Comparison of ENCODE assay signal across 1 cellular context in the genomic region with DNA sequence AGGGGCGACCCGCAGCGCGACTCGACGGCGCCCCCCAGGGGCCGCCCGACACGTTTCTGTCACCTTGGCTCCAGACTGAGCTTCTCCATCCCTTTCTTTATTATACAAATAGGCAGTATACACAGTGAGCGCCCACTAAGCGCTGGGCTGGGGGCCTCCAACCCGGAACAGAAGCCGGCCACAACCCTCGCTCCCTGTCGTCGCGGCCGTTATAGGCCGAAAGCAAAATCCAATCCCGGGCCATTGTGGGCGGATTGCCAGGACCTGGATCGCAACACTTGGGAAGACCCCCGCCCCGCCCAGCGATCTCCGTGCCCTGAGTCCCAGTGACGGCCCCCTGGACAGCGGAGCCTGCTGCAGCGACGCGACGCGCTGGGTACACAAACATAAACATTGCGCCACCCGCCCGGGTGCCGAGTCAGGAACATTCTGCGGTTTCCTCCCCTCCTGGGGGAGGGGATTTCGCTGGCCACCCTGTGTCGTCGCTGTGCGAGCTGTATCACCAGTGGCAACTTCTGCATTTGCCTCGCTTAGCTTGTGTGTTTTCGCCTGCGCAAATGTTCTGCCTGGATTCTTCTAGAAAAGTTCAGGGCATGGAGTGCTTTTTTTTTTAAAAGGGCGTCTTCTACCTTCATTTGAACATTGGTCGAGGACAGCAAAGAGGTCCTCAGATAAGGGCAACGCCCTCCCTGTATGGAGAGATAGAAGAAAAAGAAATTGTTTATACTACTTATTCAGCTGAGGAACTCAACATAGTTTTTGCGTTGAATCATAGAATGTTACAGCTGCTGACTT.
TF ChIP-seq lines count a peak whose summit lies in the region.

No MANE protein-coding gene starts in this region.

TF ChIP-seq in GM12878, 131 proteins besides CTCF, POLR2A, EP300 and RAD21 (continued from another document):
- TF ChIP-seq, protein P1, sequence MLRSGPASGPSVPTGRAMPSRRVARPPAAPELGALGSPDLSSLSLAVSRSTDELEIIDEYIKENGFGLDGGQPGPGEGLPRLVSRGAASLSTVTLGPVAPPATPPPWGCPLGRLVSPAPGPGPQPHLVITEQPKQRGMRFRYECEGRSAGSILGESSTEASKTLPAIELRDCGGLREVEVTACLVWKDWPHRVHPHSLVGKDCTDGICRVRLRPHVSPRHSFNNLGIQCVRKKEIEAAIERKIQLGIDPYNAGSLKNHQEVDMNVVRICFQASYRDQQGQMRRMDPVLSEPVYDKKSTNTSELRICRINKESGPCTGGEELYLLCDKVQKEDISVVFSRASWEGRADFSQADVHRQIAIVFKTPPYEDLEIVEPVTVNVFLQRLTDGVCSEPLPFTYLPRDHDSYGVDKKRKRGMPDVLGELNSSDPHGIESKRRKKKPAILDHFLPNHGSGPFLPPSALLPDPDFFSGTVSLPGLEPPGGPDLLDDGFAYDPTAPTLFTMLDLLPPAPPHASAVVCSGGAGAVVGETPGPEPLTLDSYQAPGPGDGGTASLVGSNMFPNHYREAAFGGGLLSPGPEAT (IDR thresholded peaks at IDR 0.05; ENCODE audit: low read depth) = peak; percentile 54; the same call in 1 of the 2 replicates
- TF ChIP-seq RBBP5 (conservative IDR thresholded peaks at IDR 0.05) = no peak
- peak; percentile 85 for TF ChIP-seq CBFB (IDR thresholded peaks at IDR 0.05; ENCODE audit: low read depth)
- TF ChIP-seq MEF2B (IDR thresholded peaks at IDR 0.05; ENCODE audit: partially characterized antibody, poor library complexity, severe bottlenecking) = peak; percentile 48
- peak; percentile 74 for TF ChIP-seq IKZF1 (conservative IDR thresholded peaks at IDR 0.05)
- peak; percentile 89 for TF ChIP-seq SMARCA5 (IDR thresholded peaks at IDR 0.05)
- peak; percentile 52 for TF ChIP-seq SP1 (IDR thresholded peaks at IDR 0.05; ENCODE audit: low read depth, low read length)
- no peak for TF ChIP-seq SMAD1 (IDR thresholded peaks at IDR 0.05; ENCODE audit: low read depth, partially characterized antibody)
- no peak for TF ChIP-seq SIX5 (IDR thresholded peaks at IDR 0.05; ENCODE audit: low read depth, low read length, severe bottlenecking)
- TF ChIP-seq KLF5 (IDR thresholded peaks at IDR 0.05; ENCODE audit: partially characterized antibody) = no peak
- peak; percentile 57; the same call in 1 of the 2 replicates for TF ChIP-seq POLR2AphosphoS5 (IDR thresholded peaks at IDR 0.05; ENCODE audit: low read length)
- TF ChIP-seq LARP7 (IDR thresholded peaks at IDR 0.05) = peak; percentile 80
- peak; percentile 23; the same call in 1 of the 2 replicates for TF ChIP-seq CREB1 (IDR thresholded peaks at IDR 0.05; ENCODE audit: low read depth)
- TF ChIP-seq, protein P2, sequence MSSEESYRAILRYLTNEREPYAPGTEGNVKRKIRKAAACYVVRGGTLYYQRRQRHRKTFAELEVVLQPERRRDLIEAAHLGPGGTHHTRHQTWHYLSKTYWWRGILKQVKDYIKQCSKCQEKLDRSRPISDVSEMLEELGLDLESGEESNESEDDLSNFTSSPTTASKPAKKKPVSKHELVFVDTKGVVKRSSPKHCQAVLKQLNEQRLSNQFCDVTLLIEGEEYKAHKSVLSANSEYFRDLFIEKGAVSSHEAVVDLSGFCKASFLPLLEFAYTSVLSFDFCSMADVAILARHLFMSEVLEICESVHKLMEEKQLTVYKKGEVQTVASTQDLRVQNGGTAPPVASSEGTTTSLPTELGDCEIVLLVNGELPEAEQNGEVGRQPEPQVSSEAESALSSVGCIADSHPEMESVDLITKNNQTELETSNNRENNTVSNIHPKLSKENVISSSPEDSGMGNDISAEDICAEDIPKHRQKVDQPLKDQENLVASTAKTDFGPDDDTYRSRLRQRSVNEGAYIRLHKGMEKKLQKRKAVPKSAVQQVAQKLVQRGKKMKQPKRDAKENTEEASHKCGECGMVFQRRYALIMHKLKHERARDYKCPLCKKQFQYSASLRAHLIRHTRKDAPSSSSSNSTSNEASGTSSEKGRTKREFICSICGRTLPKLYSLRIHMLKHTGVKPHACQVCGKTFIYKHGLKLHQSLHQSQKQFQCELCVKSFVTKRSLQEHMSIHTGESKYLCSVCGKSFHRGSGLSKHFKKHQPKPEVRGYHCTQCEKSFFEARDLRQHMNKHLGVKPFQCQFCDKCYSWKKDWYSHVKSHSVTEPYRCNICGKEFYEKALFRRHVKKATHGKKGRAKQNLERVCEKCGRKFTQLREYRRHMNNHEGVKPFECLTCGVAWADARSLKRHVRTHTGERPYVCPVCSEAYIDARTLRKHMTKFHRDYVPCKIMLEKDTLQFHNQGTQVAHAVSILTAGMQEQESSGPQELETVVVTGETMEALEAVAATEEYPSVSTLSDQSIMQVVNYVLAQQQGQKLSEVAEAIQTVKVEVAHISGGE (CRISPR knock-in tag; IDR thresholded peaks at IDR 0.05) = no peak
- no peak for TF ChIP-seq MEF2A (IDR thresholded peaks at IDR 0.05; ENCODE audit: insufficient read depth, low read depth, low read length)
- 0 out of 2 replicates have a peak, but pooled peaks have one; percentile 17 for TF ChIP-seq HDGF (IDR thresholded peaks at IDR 0.05)
- peak; percentile 82; the same call in 1 of the 2 replicates for TF ChIP-seq GATAD2B (conservative IDR thresholded peaks at IDR 0.05; ENCODE audit: low read depth)
- TF ChIP-seq DPF2 (IDR thresholded peaks at IDR 0.05) = peak; percentile 71
- TF ChIP-seq, protein P3, sequence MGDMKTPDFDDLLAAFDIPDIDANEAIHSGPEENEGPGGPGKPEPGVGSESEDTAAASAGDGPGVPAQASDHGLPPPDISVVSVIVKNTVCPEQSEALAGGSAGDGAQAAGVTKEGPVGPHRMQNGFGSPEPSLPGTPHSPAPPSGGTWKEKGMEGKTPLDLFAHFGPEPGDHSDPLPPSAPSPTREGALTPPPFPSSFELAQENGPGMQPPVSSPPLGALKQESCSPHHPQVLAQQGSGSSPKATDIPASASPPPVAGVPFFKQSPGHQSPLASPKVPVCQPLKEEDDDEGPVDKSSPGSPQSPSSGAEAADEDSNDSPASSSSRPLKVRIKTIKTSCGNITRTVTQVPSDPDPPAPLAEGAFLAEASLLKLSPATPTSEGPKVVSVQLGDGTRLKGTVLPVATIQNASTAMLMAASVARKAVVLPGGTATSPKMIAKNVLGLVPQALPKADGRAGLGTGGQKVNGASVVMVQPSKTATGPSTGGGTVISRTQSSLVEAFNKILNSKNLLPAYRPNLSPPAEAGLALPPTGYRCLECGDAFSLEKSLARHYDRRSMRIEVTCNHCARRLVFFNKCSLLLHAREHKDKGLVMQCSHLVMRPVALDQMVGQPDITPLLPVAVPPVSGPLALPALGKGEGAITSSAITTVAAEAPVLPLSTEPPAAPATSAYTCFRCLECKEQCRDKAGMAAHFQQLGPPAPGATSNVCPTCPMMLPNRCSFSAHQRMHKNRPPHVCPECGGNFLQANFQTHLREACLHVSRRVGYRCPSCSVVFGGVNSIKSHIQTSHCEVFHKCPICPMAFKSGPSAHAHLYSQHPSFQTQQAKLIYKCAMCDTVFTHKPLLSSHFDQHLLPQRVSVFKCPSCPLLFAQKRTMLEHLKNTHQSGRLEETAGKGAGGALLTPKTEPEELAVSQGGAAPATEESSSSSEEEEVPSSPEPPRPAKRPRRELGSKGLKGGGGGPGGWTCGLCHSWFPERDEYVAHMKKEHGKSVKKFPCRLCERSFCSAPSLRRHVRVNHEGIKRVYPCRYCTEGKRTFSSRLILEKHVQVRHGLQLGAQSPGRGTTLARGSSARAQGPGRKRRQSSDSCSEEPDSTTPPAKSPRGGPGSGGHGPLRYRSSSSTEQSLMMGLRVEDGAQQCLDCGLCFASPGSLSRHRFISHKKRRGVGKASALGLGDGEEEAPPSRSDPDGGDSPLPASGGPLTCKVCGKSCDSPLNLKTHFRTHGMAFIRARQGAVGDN (IDR thresholded peaks at IDR 0.05) = peak; percentile 50
- 0 out of 2 replicates have a peak, but pooled peaks have one; percentile 2 for TF ChIP-seq TCF3 (IDR thresholded peaks at IDR 0.05; ENCODE audit: borderline replicate concordance, insufficient read depth, low read depth, low read length)
- peak; percentile 66 to 73; a peak in 3 of 4 replicates for TF ChIP-seq IKZF2 (IDR thresholded peaks at IDR 0.05)
- no peak for TF ChIP-seq JUNB (IDR thresholded peaks at IDR 0.05)
- peak; percentile 47; the same call in 1 of the 2 replicates for TF ChIP-seq SMC3 (IDR thresholded peaks at IDR 0.05; ENCODE audit: borderline replicate concordance, low read length)
- no peak for TF ChIP-seq ESRRA (IDR thresholded peaks at IDR 0.05; ENCODE audit: low read length)
- TF ChIP-seq, protein P4, sequence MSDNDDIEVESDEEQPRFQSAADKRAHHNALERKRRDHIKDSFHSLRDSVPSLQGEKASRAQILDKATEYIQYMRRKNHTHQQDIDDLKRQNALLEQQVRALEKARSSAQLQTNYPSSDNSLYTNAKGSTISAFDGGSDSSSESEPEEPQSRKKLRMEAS (IDR thresholded peaks at IDR 0.05; ENCODE audit: low read depth, low read length) = 0 out of 2 replicates have a peak, but pooled peaks have one; percentile 34
- peak; percentile 58; the same call in 1 of the 2 replicates for TF ChIP-seq CHD2 (IDR thresholded peaks at IDR 0.05; ENCODE audit: borderline replicate concordance, low read depth, low read length)
- no peak for TF ChIP-seq CHD4 (IDR thresholded peaks at IDR 0.05)
- TF ChIP-seq NFIC (IDR thresholded peaks at IDR 0.05; ENCODE audit: low read depth, low read length) = peak; percentile 11; the same call in 1 of the 2 replicates
- peak; percentile 30; the same call in 1 of the 2 replicates for TF ChIP-seq MTA2 (IDR thresholded peaks at IDR 0.05; ENCODE audit: low read depth)
- TF ChIP-seq ZSCAN29 (IDR thresholded peaks at IDR 0.05) = no peak
- TF ChIP-seq SIN3A (IDR thresholded peaks at IDR 0.05; ENCODE audit: low read depth, low read length) = peak; percentile 71
- no peak for TF ChIP-seq RAD51 (IDR thresholded peaks at IDR 0.05)
- peak; percentile 50; the same call in 1 of the 2 replicates for TF ChIP-seq FOXK2 (IDR thresholded peaks at IDR 0.05)
- TF ChIP-seq MXI1 (IDR thresholded peaks at IDR 0.05; ENCODE audit: low read depth, low read length) = peak; percentile 71
- 0 out of 4 replicates have a peak, but pooled peaks of 1 of the 2 experiments have one; percentile 15 for TF ChIP-seq ETV6 (conservative IDR thresholded peaks at IDR 0.05 in 1 of 2, IDR thresholded peaks at IDR 0.05 in 1 of 2; ENCODE audit: borderline replicate concordance in 1 of 2, low read depth in 1 of 2)
- peak; percentile 91 for TF ChIP-seq RUNX3 (IDR thresholded peaks at IDR 0.05; ENCODE audit: low read length)
- TF ChIP-seq, protein P5, sequence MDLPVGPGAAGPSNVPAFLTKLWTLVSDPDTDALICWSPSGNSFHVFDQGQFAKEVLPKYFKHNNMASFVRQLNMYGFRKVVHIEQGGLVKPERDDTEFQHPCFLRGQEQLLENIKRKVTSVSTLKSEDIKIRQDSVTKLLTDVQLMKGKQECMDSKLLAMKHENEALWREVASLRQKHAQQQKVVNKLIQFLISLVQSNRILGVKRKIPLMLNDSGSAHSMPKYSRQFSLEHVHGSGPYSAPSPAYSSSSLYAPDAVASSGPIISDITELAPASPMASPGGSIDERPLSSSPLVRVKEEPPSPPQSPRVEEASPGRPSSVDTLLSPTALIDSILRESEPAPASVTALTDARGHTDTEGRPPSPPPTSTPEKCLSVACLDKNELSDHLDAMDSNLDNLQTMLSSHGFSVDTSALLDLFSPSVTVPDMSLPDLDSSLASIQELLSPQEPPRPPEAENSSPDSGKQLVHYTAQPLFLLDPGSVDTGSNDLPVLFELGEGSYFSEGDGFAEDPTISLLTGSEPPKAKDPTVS (IDR thresholded peaks at IDR 0.05; ENCODE audit: low read depth, low read length) = peak; percentile 98
- TF ChIP-seq, protein P6, sequence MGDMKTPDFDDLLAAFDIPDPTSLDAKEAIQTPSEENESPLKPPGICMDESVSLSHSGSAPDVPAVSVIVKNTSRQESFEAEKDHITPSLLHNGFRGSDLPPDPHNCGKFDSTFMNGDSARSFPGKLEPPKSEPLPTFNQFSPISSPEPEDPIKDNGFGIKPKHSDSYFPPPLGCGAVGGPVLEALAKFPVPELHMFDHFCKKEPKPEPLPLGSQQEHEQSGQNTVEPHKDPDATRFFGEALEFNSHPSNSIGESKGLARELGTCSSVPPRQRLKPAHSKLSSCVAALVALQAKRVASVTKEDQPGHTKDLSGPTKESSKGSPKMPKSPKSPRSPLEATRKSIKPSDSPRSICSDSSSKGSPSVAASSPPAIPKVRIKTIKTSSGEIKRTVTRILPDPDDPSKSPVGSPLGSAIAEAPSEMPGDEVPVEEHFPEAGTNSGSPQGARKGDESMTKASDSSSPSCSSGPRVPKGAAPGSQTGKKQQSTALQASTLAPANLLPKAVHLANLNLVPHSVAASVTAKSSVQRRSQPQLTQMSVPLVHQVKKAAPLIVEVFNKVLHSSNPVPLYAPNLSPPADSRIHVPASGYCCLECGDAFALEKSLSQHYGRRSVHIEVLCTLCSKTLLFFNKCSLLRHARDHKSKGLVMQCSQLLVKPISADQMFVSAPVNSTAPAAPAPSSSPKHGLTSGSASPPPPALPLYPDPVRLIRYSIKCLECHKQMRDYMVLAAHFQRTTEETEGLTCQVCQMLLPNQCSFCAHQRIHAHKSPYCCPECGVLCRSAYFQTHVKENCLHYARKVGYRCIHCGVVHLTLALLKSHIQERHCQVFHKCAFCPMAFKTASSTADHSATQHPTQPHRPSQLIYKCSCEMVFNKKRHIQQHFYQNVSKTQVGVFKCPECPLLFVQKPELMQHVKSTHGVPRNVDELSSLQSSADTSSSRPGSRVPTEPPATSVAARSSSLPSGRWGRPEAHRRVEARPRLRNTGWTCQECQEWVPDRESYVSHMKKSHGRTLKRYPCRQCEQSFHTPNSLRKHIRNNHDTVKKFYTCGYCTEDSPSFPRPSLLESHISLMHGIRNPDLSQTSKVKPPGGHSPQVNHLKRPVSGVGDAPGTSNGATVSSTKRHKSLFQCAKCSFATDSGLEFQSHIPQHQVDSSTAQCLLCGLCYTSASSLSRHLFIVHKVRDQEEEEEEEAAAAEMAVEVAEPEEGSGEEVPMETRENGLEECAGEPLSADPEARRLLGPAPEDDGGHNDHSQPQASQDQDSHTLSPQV (IDR thresholded peaks at IDR 0.05) = peak; percentile 13; the same call in 1 of the 2 replicates
- TF ChIP-seq, protein P7, sequence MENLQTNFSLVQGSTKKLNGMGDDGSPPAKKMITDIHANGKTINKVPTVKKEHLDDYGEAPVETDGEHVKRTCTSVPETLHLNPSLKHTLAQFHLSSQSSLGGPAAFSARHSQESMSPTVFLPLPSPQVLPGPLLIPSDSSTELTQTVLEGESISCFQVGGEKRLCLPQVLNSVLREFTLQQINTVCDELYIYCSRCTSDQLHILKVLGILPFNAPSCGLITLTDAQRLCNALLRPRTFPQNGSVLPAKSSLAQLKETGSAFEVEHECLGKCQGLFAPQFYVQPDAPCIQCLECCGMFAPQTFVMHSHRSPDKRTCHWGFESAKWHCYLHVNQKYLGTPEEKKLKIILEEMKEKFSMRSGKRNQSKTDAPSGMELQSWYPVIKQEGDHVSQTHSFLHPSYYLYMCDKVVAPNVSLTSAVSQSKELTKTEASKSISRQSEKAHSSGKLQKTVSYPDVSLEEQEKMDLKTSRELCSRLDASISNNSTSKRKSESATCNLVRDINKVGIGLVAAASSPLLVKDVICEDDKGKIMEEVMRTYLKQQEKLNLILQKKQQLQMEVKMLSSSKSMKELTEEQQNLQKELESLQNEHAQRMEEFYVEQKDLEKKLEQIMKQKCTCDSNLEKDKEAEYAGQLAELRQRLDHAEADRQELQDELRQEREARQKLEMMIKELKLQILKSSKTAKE (IDR thresholded peaks at IDR 0.05; ENCODE audit: low read depth, poor library complexity, severe bottlenecking) = peak; percentile 12
- peak; percentile 53 for TF ChIP-seq CREM (IDR thresholded peaks at IDR 0.05; ENCODE audit: low read depth)
- TF ChIP-seq BACH1 (IDR thresholded peaks at IDR 0.05; ENCODE audit: borderline replicate concordance) = 0 out of 2 replicates have a peak, but pooled peaks have one; percentile 70
- TF ChIP-seq BHLHE40 (IDR thresholded peaks at IDR 0.05; ENCODE audit: borderline replicate concordance in 1 of 2, low read depth in 2 of 2, low read length in 1 of 2) = peak; percentile 26 to 29; a peak in 3 of 4 replicates
- TF ChIP-seq YY1 (IDR thresholded peaks at IDR 0.05; ENCODE audit: low read depth, low read length) = peak; percentile 51; the same call in 1 of the 2 replicates
